ENCODE assay signal across 31 cellular contexts in genomic region chr3:127395663-127396320, GRCh38.
A peak's percentile ranks its signal among the peaks of the same experiment; 100 is the strongest.
DNase-seq lines count a peak whose midpoint lies in the region; ATAC-seq and TF ChIP-seq lines count a peak whose summit lies in the region.
"Had no signal": no experiment of that assay in that cellular context is flagged by ENCODE, and none has a peak within 500 bp of the region (broad histone marks: within the 10 kb centered on the region; RNA-seq: fewer than 3 reads in every experiment).

No MANE protein-coding gene starts in this region.

- H3K27ac ChIP-seq in left ventricle myocardium inferior (replicated peaks): no peak overlapping the region
- no peak overlapping the region for H3K27ac ChIP-seq in right atrium auricular region
- H3K27ac ChIP-seq in upper lobe of right lung: no peak overlapping the region
- H3K27ac ChIP-seq: brain microvascular endothelial cell, ovary, PC-9, skin epidermis, testis, uterus had no signal

- H3K36me3 Mint-ChIP-seq in activated T-cell treated with anti-CD3 and anti-CD28 coated beads, Interleukin-2, amount 50 U/mL, for 72 hours (ENCODE audit: insufficient read depth in 2 of 2): no peaks in the 10 kb centered on the region

- no peaks in the 10 kb centered on the region for H3K9me3 ChIP-seq in left ventricle myocardium inferior (replicated peaks)
- H3K9me3 ChIP-seq in right atrium auricular region: no peaks in the 10 kb centered on the region
- no peaks in the 10 kb centered on the region for H3K9me3 ChIP-seq in upper lobe of right lung
- H3K9me3 ChIP-seq: ovary, testis, uterus had no signal

- H3K4me1 ChIP-seq in left ventricle myocardium inferior (no peaks in the 10 kb centered on the region), right atrium auricular region (no peaks in the 10 kb centered on the region), upper lobe of right lung (no peaks in the 10 kb centered on the region)
- H3K4me1 ChIP-seq: testis, uterus had no signal

- H3K4me3 Mint-ChIP-seq in activated T-cell treated with anti-CD3 and anti-CD28 coated beads, Interleukin-2, amount 50 U/mL, for 72 hours: no peak overlapping the region
- H3K4me3 Mint-ChIP-seq: activated CD4-positive, alpha-beta T cell treated with anti-CD3 and anti-CD28 coated beads for 36 hours; activated CD8-positive, alpha-beta T cell treated with anti-CD3 and anti-CD28 coated beads for 36 hours; nephron progenitor cell; stimulated activated naive CD8-positive, alpha-beta T cell treated with anti-CD3 and anti-CD28 coated beads, Interleukin-15, Interleukin-2, amounts not matched to agents 100 ng/mL and 50 ng/mL, for 24 hours; T-helper 17 cell had no signal

- H3K4me1 Mint-ChIP-seq in activated T-cell treated with anti-CD3 and anti-CD28 coated beads, Interleukin-2, amount 50 U/mL, for 72 hours (ENCODE audit: low read depth): peaks cover 5% of the 10 kb centered on the region
- H3K4me1 Mint-ChIP-seq: activated CD4-positive, alpha-beta T cell treated with anti-CD3 and anti-CD28 coated beads for 36 hours; T-helper 17 cell had no signal

- H3K9me3 Mint-ChIP-seq in activated T-cell treated with anti-CD3 and anti-CD28 coated beads, Interleukin-2, amount 50 U/mL, for 72 hours: no peaks in the 10 kb centered on the region
- H3K9me3 Mint-ChIP-seq: activated CD8-positive, alpha-beta T cell treated with anti-CD3 and anti-CD28 coated beads for 36 hours; activated T-helper 2 cell treated with anti-CD3 and anti-CD28 coated beads, Interferon-gamma antibody, Interleukin-2, Interleukin-4, amounts not matched to agents 10 μg/mL and 5 μg/mL and 100 μg/mL, durations not matched to agents 14 hours and 24 hours and 36 hours; stimulated activated naive CD8-positive, alpha-beta T cell treated with anti-CD3 and anti-CD28 coated beads, Interleukin-15, Interleukin-2, amounts not matched to agents 100 ng/mL and 50 ng/mL, for 24 hours had no signal

- peaks cover 85% of the 10 kb centered on the region for H3K27me3 ChIP-seq in left ventricle myocardium inferior (ENCODE audit: low read depth)
- no peaks in the 10 kb centered on the region for H3K27me3 ChIP-seq in right atrium auricular region
- no peaks in the 10 kb centered on the region for H3K27me3 ChIP-seq in upper lobe of right lung
- H3K27me3 ChIP-seq: brain microvascular endothelial cell, ovary, testis, uterus had no signal

- H3K4me3 ChIP-seq in left ventricle myocardium inferior (no peak overlapping the region), right atrium auricular region (no peak overlapping the region), choroid plexus epithelial cell (ENCODE audit: low read depth, low read length) (no peak overlapping the region), upper lobe of right lung (no peak overlapping the region)
- H3K4me3 ChIP-seq: lung, ovary, PC-9, skin epidermis, testis, uterus had no signal

- peak; percentile 1 for DNase-seq in left ventricle myocardium inferior
- DNase-seq in right atrium auricular region (ENCODE audit: low spot score): no peak
- DNase-seq in choroid plexus epithelial cell (ENCODE audit: low read depth): peak; percentile 8
- DNase-seq in mesenteric fat pad (ENCODE audit: low spot score): peak; percentile 69
- DNase-seq in upper lobe of right lung: peak; percentile 65
- no peak for DNase-seq in stimulated activated naive CD8-positive, alpha-beta T cell treated with anti-CD3 and anti-CD28 coated beads, Interleukin-15, Interleukin-2, amounts not matched to agents 100 U/mL and 50 U/mL, for 24 hours
- DNase-seq in NCI-H345 (lab: John Stamatoyannopoulos, UW): no peak
- no peak for DNase-seq in activated T-cell treated with anti-CD3 and anti-CD28 coated beads, Interleukin-2, amount 50 U/mL, for 72 hours
- DNase-seq: 8988T; activated CD4-positive, alpha-beta T cell treated with anti-CD3 and anti-CD28 coated beads for 36 hours; activated CD8-positive, alpha-beta T cell treated with anti-CD3 and anti-CD28 coated beads for 36 hours; activated naive CD4-positive, alpha-beta T cell treated with anti-CD3 and anti-CD28 coated beads, Interleukin-2, amount 50 U/mL, for 16 hours; amniotic stem cell; brain microvascular endothelial cell; C1 segment of cervical spinal cord; DMS79; effector CD4-positive, alpha-beta T cell; NCI-H1417 treated with DMSO at 0.1 percent for 48 hours; NCI-H2029 treated with DMSO at 0.1 percent for 48 hours; NK-92 treated with Interleukin-12 subunit alpha and Interleukin-12 subunit beta, amount 100 ng/mL, for 24 hours; T-helper 17 cell; testis; uterus had no signal

- ATAC-seq in upper lobe of right lung: peak; percentile 73
- no peak for ATAC-seq in stimulated activated naive CD8-positive, alpha-beta T cell treated with anti-CD3 and anti-CD28 coated beads, Interleukin-15, Interleukin-2, amounts not matched to agents 100 U/mL and 50 U/mL, for 24 hours
- ATAC-seq in activated T-cell treated with anti-CD3 and anti-CD28 coated beads, Interleukin-2, amount 50 U/mL, for 72 hours (replicated peaks in 1 of 2): no peak
- ATAC-seq: activated CD4-positive, alpha-beta T cell treated with anti-CD3 and anti-CD28 coated beads for 36 hours; activated CD8-positive, alpha-beta T cell treated with anti-CD3 and anti-CD28 coated beads for 36 hours; Right ventricle myocardium inferior; T-helper 17 cell had no signal

- H3K27ac Mint-ChIP-seq in activated T-cell treated with anti-CD3 and anti-CD28 coated beads, Interleukin-2, amount 50 U/mL, for 72 hours: no peak overlapping the region
- H3K27ac Mint-ChIP-seq: activated CD4-positive, alpha-beta T cell treated with anti-CD3 and anti-CD28 coated beads for 36 hours; activated CD8-positive, alpha-beta T cell treated with anti-CD3 and anti-CD28 coated beads for 36 hours; activated T-helper 2 cell treated with anti-CD3 and anti-CD28 coated beads, Interferon-gamma antibody, Interleukin-2, Interleukin-4, amounts not matched to agents 10 μg/mL and 5 μg/mL and 100 μg/mL, durations not matched to agents 14 hours and 24 hours and 36 hours; nephron progenitor cell; stimulated activated naive CD8-positive, alpha-beta T cell treated with anti-CD3 and anti-CD28 coated beads, Interleukin-15, Interleukin-2, amounts not matched to agents 100 ng/mL and 50 ng/mL, for 24 hours; T-helper 17 cell had no signal

- H3K27me3 Mint-ChIP-seq in activated T-cell treated with anti-CD3 and anti-CD28 coated beads, Interleukin-2, amount 50 U/mL, for 72 hours (ENCODE audit: low read depth): peaks cover 19% of the 10 kb centered on the region

- TF ChIP-seq CTCF in left ventricle myocardium inferior (IDR thresholded peaks at IDR 0.05; ENCODE audit: borderline replicate concordance): no peak
- TF ChIP-seq CTCF in right atrium auricular region (IDR thresholded peaks at IDR 0.05): no peak
- no peak for TF ChIP-seq CTCF in choroid plexus epithelial cell (conservative IDR thresholded peaks at IDR 0.05; ENCODE audit: low read depth, low read length)
- TF ChIP-seq CTCF in upper lobe of right lung (IDR thresholded peaks at IDR 0.05): no peak

- H3K36me3 ChIP-seq in left ventricle myocardium inferior (no peaks in the 10 kb centered on the region), right atrium auricular region (no peaks in the 10 kb centered on the region), upper lobe of right lung (no peaks in the 10 kb centered on the region)
- H3K36me3 ChIP-seq: brain microvascular endothelial cell, ovary, uterus had no signal

- intact Hi-C loops in left ventricle myocardium inferior (cut with micrococcal nuclease) (no loop called here), upper lobe of right lung (cut with DNase I) (no loop called here)

Comparison
In these comparisons a context has a peak if more than half of its experiments do, and no peak if none do; other contexts are left out.
1. DNase-seq: peak in left ventricle myocardium inferior (single experiment), choroid plexus epithelial cell (single experiment), mesenteric fat pad (single experiment) and upper lobe of right lung (single experiment); none in right atrium auricular region (single experiment), stimulated activated naive CD8-positive, alpha-beta T cell treated with anti-CD3 and anti-CD28 coated beads, Interleukin-15, Interleukin-2, amounts not matched to agents 100 U/mL and 50 U/mL, for 24 hours (single experiment), NCI-H345 (single experiment) and activated T-cell treated with anti-CD3 and anti-CD28 coated beads, Interleukin-2, amount 50 U/mL, for 72 hours (0 of 2).